In genomic region chr3:182716114-182716688, GRCh38 we compare ENCODE assay signal across 12 cellular contexts.
DNase-seq lines count a peak whose midpoint lies in the region; ATAC-seq, FAIRE-seq and TF ChIP-seq lines count a peak whose summit lies in the region.
"Had no signal": no experiment of that assay in that cellular context is flagged by ENCODE, and none has a peak within 500 bp of the region (broad histone marks: within the 10 kb centered on the region; RNA-seq: fewer than 3 reads in every experiment).

No MANE protein-coding gene starts in this region.

- H3K9ac ChIP-seq in MM.1S (ENCODE audit: low read length) = peak overlapping the region; percentile 8; the same call in 1 of the 2 replicates

- H3K9me3 ChIP-seq in MM.1S (replicated peaks; ENCODE audit: insufficient read depth, low read length) = no peaks in the 10 kb centered on the region
- no peaks in the 10 kb centered on the region for H3K9me3 ChIP-seq in pancreas
- no peaks in the 10 kb centered on the region for H3K9me3 ChIP-seq in SJCRH30 (replicated peaks)
- H3K9me3 ChIP-seq: thyroid gland had no signal

- H3K79me2 ChIP-seq in MM.1S (ENCODE audit: low read length) = no peaks in the 10 kb centered on the region

- DNase-seq in activated CD4-positive, alpha-beta T cell treated with anti-CD3 and anti-CD28 coated beads, Interleukin-2, amount 10 ng/mL, durations not matched to agents 24 days and 14 days = peak; percentile 54
- no peak for DNase-seq in activated CD4-positive, alpha-beta T cell treated with anti-CD3 and anti-CD28 coated beads, Interleukin-2, amount 50 U/mL, for 48 hours
- DNase-seq in MM.1S (peak; percentile 61), pancreas (no peak), chondrocyte (ENCODE audit: low spot score) (no peak), SJCRH30 (no peak), brain microvascular endothelial cell (no peak)
- DNase-seq: caudate nucleus, thyroid gland had no signal

- peaks cover 2% of the 10 kb centered on the region for H3K27me3 Mint-ChIP-seq in activated CD4-positive, alpha-beta T cell treated with anti-CD3 and anti-CD28 coated beads, Interleukin-2, amount 10 ng/mL, durations not matched to agents 24 days and 14 days
- no peaks in the 10 kb centered on the region for H3K27me3 Mint-ChIP-seq in chondrocyte (ENCODE audit: low read depth)

- peak overlapping the region; percentile 71 for H3K4me2 ChIP-seq in MM.1S (ENCODE audit: low read depth, low read length)

- H3K4me1 Mint-ChIP-seq in activated CD4-positive, alpha-beta T cell treated with anti-CD3 and anti-CD28 coated beads, Interleukin-2, amount 10 ng/mL, durations not matched to agents 24 days and 14 days = peaks cover 15% of the 10 kb centered on the region
- peaks cover 2% of the 10 kb centered on the region for H3K4me1 Mint-ChIP-seq in chondrocyte (ENCODE audit: low read depth)

- WGBS in pancreas, 2 donors = 8 to 14% methylated on average over 1 of the region's 1 CpG

- intact Hi-C loops in activated CD4-positive, alpha-beta T cell treated with anti-CD3 and anti-CD28 coated beads, Interleukin-2, amount 10 ng/mL, durations not matched to agents 24 days and 14 days (cut with micrococcal nuclease) = loop anchor here (10.0 kb wide), 1 partner anchor 379 kb away; the partner anchor contains the start of gene MCCC1
- intact Hi-C loops in pancreas (cut with DNase I) = loop anchor here in 2 of 3 donors (10.0 kb wide), 2 partner anchors 119 to 129 kb away; no protein-coding TSS in a partner anchor

- H3K36me3 ChIP-seq in MM.1S (replicated peaks; ENCODE audit: insufficient read depth, low read length) (no peaks in the 10 kb centered on the region), pancreas (no peaks in the 10 kb centered on the region), SJCRH30 (no peaks in the 10 kb centered on the region), brain microvascular endothelial cell (replicated peaks) (no peaks in the 10 kb centered on the region)
- H3K36me3 ChIP-seq: thyroid gland had no signal

- peak overlapping the region; percentile 39 for H3K4me3 ChIP-seq in MM.1S (ENCODE audit: low read length)
- H3K4me3 ChIP-seq in pancreas = no peak overlapping the region
- no peak overlapping the region for H3K4me3 ChIP-seq in SJCRH30
- H3K4me3 ChIP-seq in brain microvascular endothelial cell (ENCODE audit: low read depth, low read length) = no peak overlapping the region
- H3K4me3 ChIP-seq: thyroid gland had no signal

- no peak for FAIRE-seq in pancreas (lab: Jason Lieb, UNC)
- FAIRE-seq: frontal cortex, G401.6 had no signal

- H3K36me3 Mint-ChIP-seq in activated CD4-positive, alpha-beta T cell treated with anti-CD3 and anti-CD28 coated beads, Interleukin-2, amount 10 ng/mL, durations not matched to agents 24 days and 14 days (ENCODE audit: low read depth) = no peaks in the 10 kb centered on the region
- no peaks in the 10 kb centered on the region for H3K36me3 Mint-ChIP-seq in chondrocyte (ENCODE audit: low read depth)

- no peaks in the 10 kb centered on the region for H3K9me3 Mint-ChIP-seq in activated CD4-positive, alpha-beta T cell treated with anti-CD3 and anti-CD28 coated beads, Interleukin-2, amount 10 ng/mL, durations not matched to agents 24 days and 14 days
- no peaks in the 10 kb centered on the region for H3K9me3 Mint-ChIP-seq in chondrocyte (ENCODE audit: low read depth)

- H3K27ac ChIP-seq in MM.1S (ENCODE audit: low read length) (peak overlapping the region; percentile 84), pancreas (peak overlapping the region in 2 of 4 donors; percentile 23 to 55), SJCRH30 (no peak overlapping the region), brain microvascular endothelial cell (no peak overlapping the region)
- H3K27ac ChIP-seq: thyroid gland had no signal

- H3K27ac Mint-ChIP-seq in activated CD4-positive, alpha-beta T cell treated with anti-CD3 and anti-CD28 coated beads, Interleukin-2, amount 10 ng/mL, durations not matched to agents 24 days and 14 days = peak overlapping the region; percentile 3
- no peak overlapping the region for H3K27ac Mint-ChIP-seq in chondrocyte (ENCODE audit: unreplicated experiment)

- TF ChIP-seq CTCF in MM.1S (IDR thresholded peaks at IDR 0.05; ENCODE audit: low read length) (no peak), pancreas (IDR thresholded peaks at IDR 0.05) (no peak), chondrocyte (IDR thresholded peaks at IDR 0.05) (no peak), brain microvascular endothelial cell (IDR thresholded peaks at IDR 0.05; ENCODE audit: low read depth, low read length, missing control alignments) (no peak)

- H3K4me3 Mint-ChIP-seq in activated CD4-positive, alpha-beta T cell treated with anti-CD3 and anti-CD28 coated beads, Interleukin-2, amount 10 ng/mL, durations not matched to agents 24 days and 14 days = no peak overlapping the region
- H3K4me3 Mint-ChIP-seq in chondrocyte (ENCODE audit: unreplicated experiment) = no peak overlapping the region

- H3K4me1 ChIP-seq in MM.1S (ENCODE audit: low read length) (peaks cover 70% of the 10 kb centered on the region), pancreas (peaks cover 11 to 23% (median 22%) of the 10 kb centered on the region in 3 donors), SJCRH30 (no peaks in the 10 kb centered on the region)

- peaks cover 61% of the 10 kb centered on the region for H3F3A ChIP-seq in MM.1S (ENCODE audit: insufficient read depth, low read length)

- H2AFZ ChIP-seq in MM.1S (ENCODE audit: low read length) = peak overlapping the region; percentile 8; the same call in 1 of the 2 replicates

- no peaks in the 10 kb centered on the region for H3K9me2 ChIP-seq in MM.1S (replicated peaks; ENCODE audit: insufficient read depth, low read length)

- no peaks in the 10 kb centered on the region for H3K27me3 ChIP-seq in MM.1S (replicated peaks; ENCODE audit: insufficient read depth, low read length)
- H3K27me3 ChIP-seq in pancreas = no peaks in the 10 kb centered on the region
- H3K27me3 ChIP-seq in SJCRH30 = no peaks in the 10 kb centered on the region
- no peaks in the 10 kb centered on the region for H3K27me3 ChIP-seq in brain microvascular endothelial cell (replicated peaks)
- H3K27me3 ChIP-seq: thyroid gland had no signal

- in situ Hi-C loops in brain microvascular endothelial cell (cut with HindIII; ENCODE audit: low pct_ligation_motif_present, low sequenced_read_pairs) = no loop called here

- H4K20me1 ChIP-seq in MM.1S (ENCODE audit: insufficient read depth, low read length) = no peaks in the 10 kb centered on the region

- ATAC-seq in HG02610 (IDR thresholded peaks at IDR 0.05; ENCODE audit: unreplicated experiment) (peak; percentile 30), pancreas (peak in 3 of 4 donors; percentile 44 to 65 (median 59))

Comparison
In these comparisons a context has a peak if more than half of its experiments do, and no peak if none do; other contexts are left out.
1. DNase-seq: peak in activated CD4-positive, alpha-beta T cell treated with anti-CD3 and anti-CD28 coated beads, Interleukin-2, amount 10 ng/mL, durations not matched to agents 24 days and 14 days (single experiment) and MM.1S (single experiment); none in activated CD4-positive, alpha-beta T cell treated with anti-CD3 and anti-CD28 coated beads, Interleukin-2, amount 50 U/mL, for 48 hours (0 of 2), pancreas (0 of 6), chondrocyte (single experiment), SJCRH30 (0 of 2) and brain microvascular endothelial cell (single experiment).